16 cellular contexts compared by ENCODE assay signal in genomic region chr18:28088477-28088876, GRCh38.
DNase-seq lines count a peak whose midpoint lies in the region; ATAC-seq, FAIRE-seq and TF ChIP-seq lines count a peak whose summit lies in the region.
"Had no signal": no experiment of that assay in that cellular context is flagged by ENCODE, and none has a peak within 500 bp of the region (broad histone marks: within the 10 kb centered on the region; RNA-seq: fewer than 3 reads in every experiment).

No MANE protein-coding gene starts in this region.

- no peaks in the 10 kb centered on the region for H3K9me3 ChIP-seq in A549
- H3K9me3 ChIP-seq in H9 (ENCODE audit: control insufficient read depth, low read depth, low read length): no peaks in the 10 kb centered on the region
- H3K9me3 ChIP-seq in mesenchymal stem cell (ENCODE audit: control insufficient read depth, low read length): no peaks in the 10 kb centered on the region

- no peak overlapping the region for H4K5ac ChIP-seq in H9 (ENCODE audit: insufficient read length, low read depth, low read length)

- no peak overlapping the region for H3K18ac ChIP-seq in H9 (ENCODE audit: insufficient read length, low read depth, low read length)
- no peak overlapping the region for H3K18ac ChIP-seq in mesenchymal stem cell (ENCODE audit: low read depth in 1 of 2, low read length in 2 of 2)

- no peaks in the 10 kb centered on the region for H3K36me3 ChIP-seq in mesenchymal stem cell (ENCODE audit: control insufficient read depth in 1 of 2, insufficient read depth in 2 of 2, low read depth in 1 of 2, low read length in 2 of 2)

- H4K91ac ChIP-seq in H9 (ENCODE audit: insufficient read length, low read depth, low read length) (no peak overlapping the region), mesenchymal stem cell (ENCODE audit: low read length) (no peak overlapping the region)

- no peak overlapping the region for H3K27ac Mint-ChIP-seq in H9

- intact Hi-C loops in left ventricle myocardium superior (cut with micrococcal nuclease): no loop called here

- peaks cover 7% of the 10 kb centered on the region; the same call in 1 of the 2 replicates for H3K27me3 ChIP-seq in H9 (ENCODE audit: insufficient read depth, low read length)
- H3K27me3 ChIP-seq in mesenchymal stem cell (ENCODE audit: control insufficient read depth in 1 of 2, insufficient read depth in 1 of 2, low read length in 2 of 2): no peaks in the 10 kb centered on the region

- TF ChIP-seq CTCF in A549 (IDR thresholded peaks at IDR 0.05): no peak
- TF ChIP-seq CTCF in H9 (conservative IDR thresholded peaks at IDR 0.05): no peak

- H3K4me2 ChIP-seq in A549 (peak overlapping the region; percentile 92; the same call in 2 of the 3 replicates), H9 (ENCODE audit: insufficient read depth, insufficient read length, low read length) (no peak overlapping the region), mesenchymal stem cell (ENCODE audit: low read length, poor library complexity, severe bottlenecking) (no peak overlapping the region)

- H3K36me3 Mint-ChIP-seq in H9 (ENCODE audit: insufficient read depth in 1 of 3, low read depth in 3 of 3): no peaks in the 10 kb centered on the region

- no peak overlapping the region for H3T11ph ChIP-seq in H9 (ENCODE audit: low read length)

- 77% methylated on average over 3 of the region's 3 CpGs for WGBS in A549 (ENCODE audit: missing lambda C conversion rate)
- WGBS in H9 (ENCODE audit: extremely low coverage, insufficient read length, low lambda C conversion rate): no CpG with 5 or more reads among the region's 3 CpGs
- 95% methylated on average over 2 of the region's 3 CpGs for WGBS in mesenchymal stem cell

- ATAC-seq in A549 (no peak), left ventricle myocardium superior (peak; percentile 69), GM18907 (IDR thresholded peaks at IDR 0.05; ENCODE audit: unreplicated experiment) (no peak)

- POLR2A ChIA-PET in A549 (lab: Yijun Ruan, JAX): no interaction called here

- no peaks in the 10 kb centered on the region for H3K79me1 ChIP-seq in H9 (ENCODE audit: insufficient read depth, low read depth, low read length, poor library complexity, severe bottlenecking)
- peaks cover 26% of the 10 kb centered on the region for H3K79me1 ChIP-seq in mesenchymal stem cell (replicated peaks; ENCODE audit: low read length, poor library complexity, severe bottlenecking)

- H2BK5ac ChIP-seq in H9 (ENCODE audit: insufficient read length, low read length) (no peak overlapping the region), mesenchymal stem cell (ENCODE audit: low read depth, low read length, poor library complexity, severe bottlenecking) (no peak overlapping the region)

- no peaks in the 10 kb centered on the region for H4K20me1 ChIP-seq in H9 (ENCODE audit: control insufficient read depth, insufficient read depth, insufficient read length)

- H2BK120ac ChIP-seq in H9 (ENCODE audit: low read depth, low read length, poor library complexity, severe bottlenecking) (no peak overlapping the region), mesenchymal stem cell (ENCODE audit: low read depth, low read length) (no peak overlapping the region)

- H3K4me1 Mint-ChIP-seq in H9: peaks cover 38 to 41% of the 10 kb centered on the region in 2 experiments

- H3K4me3 ChIP-seq in A549 (no peak overlapping the region), mesenchymal stem cell (ENCODE audit: insufficient read depth in 1 of 2, low read depth in 1 of 2, low read length in 2 of 2) (no peak overlapping the region)
- H3K4me3 ChIP-seq: GM23248 had no signal

- H2BK15ac ChIP-seq in H9 (ENCODE audit: low read depth, low read length) (no peak overlapping the region), mesenchymal stem cell (ENCODE audit: low read depth, poor library complexity, severe bottlenecking) (no peak overlapping the region)

- H2AK5ac ChIP-seq in H9 (ENCODE audit: insufficient read length, low read length) (no peak overlapping the region), mesenchymal stem cell (ENCODE audit: low read length, severe bottlenecking) (no peak overlapping the region)

- peak overlapping the region; percentile 67; a peak in 4 of 6 replicates for H3K27ac ChIP-seq in A549
- H3K27ac ChIP-seq in H9 (ENCODE audit: insufficient read length, low read depth, low read length): no peak overlapping the region
- no peak overlapping the region for H3K27ac ChIP-seq in mesenchymal stem cell (ENCODE audit: low read length, poor library complexity, severe bottlenecking)

- H3K4me3 Mint-ChIP-seq in H9: no peak overlapping the region; a peak in 1 of 5 replicates

- FAIRE-seq in A549 (lab: Jason Lieb, UNC) (no peak), GM19239 (lab: Jason Lieb, UNC) (no peak)
- FAIRE-seq: G401.6, GM12892 had no signal

- no peak for TF ChIP-seq EP300 in A549 (IDR thresholded peaks at IDR 0.05)

- no peaks in the 10 kb centered on the region for H3K79me2 ChIP-seq in H9 (ENCODE audit: insufficient read depth, low read length)

- no peak for TF ChIP-seq POLR2A in A549 (IDR thresholded peaks at IDR 0.05; ENCODE audit: low read length)

- CTCF ChIA-PET in A549 (lab: Yijun Ruan, JAX): no interaction called here

- H3K9me3 Mint-ChIP-seq in H9: no peaks in the 10 kb centered on the region

- no peak for TF ChIP-seq RAD21 in A549 (conservative IDR thresholded peaks at IDR 0.05 in 1 of 2, IDR thresholded peaks at IDR 0.05 in 1 of 2)

- no peak overlapping the region for H3K56ac ChIP-seq in H9 (ENCODE audit: insufficient read length, low read depth, low read length)

- no peak overlapping the region for H3K14ac ChIP-seq in H9 (ENCODE audit: insufficient read depth, low read length)
- no peak overlapping the region for H3K14ac ChIP-seq in mesenchymal stem cell (ENCODE audit: low read length in 2 of 2)

- H2AFZ ChIP-seq in H9 (ENCODE audit: low read length) (no peak overlapping the region), mesenchymal stem cell (ENCODE audit: low read depth, low read length) (no peak overlapping the region)
- H2AFZ ChIP-seq: GM23248 had no signal

- H3K23ac ChIP-seq in H9 (ENCODE audit: insufficient read length, low read depth, low read length) (no peak overlapping the region), mesenchymal stem cell (ENCODE audit: low read length in 2 of 2) (no peak overlapping the region)

- H3K4ac ChIP-seq in H9 (ENCODE audit: low read depth, low read length) (no peak overlapping the region), mesenchymal stem cell (ENCODE audit: low read depth in 1 of 2, low read length in 2 of 2) (no peak overlapping the region)

- H4K8ac ChIP-seq in H9 (replicated peaks; ENCODE audit: insufficient read length, low read depth, low read length): no peak overlapping the region
- peak overlapping the region; percentile 57 for H4K8ac ChIP-seq in mesenchymal stem cell (ENCODE audit: low read length)

- H2BK12ac ChIP-seq in H9 (ENCODE audit: insufficient read length, low read depth, low read length): no peak overlapping the region
- H2BK12ac ChIP-seq in mesenchymal stem cell (ENCODE audit: low read length in 2 of 2): no peak overlapping the region

- no peak overlapping the region for H2BK20ac ChIP-seq in H9 (ENCODE audit: low read depth, low read length, poor library complexity, severe bottlenecking)

- H3K4me1 ChIP-seq in A549: peaks cover 75% of the 10 kb centered on the region
- peaks cover 10% of the 10 kb centered on the region for H3K4me1 ChIP-seq in H9 (ENCODE audit: insufficient read depth, low read length)
- H3K4me1 ChIP-seq in mesenchymal stem cell (ENCODE audit: control insufficient read depth, insufficient read depth, low read depth, low read length): peaks cover 4% of the 10 kb centered on the region

- DNase-seq in A549 (ENCODE audit: low read depth in 1 of 2, low spot score in 1 of 2) (no peak), H9 (peak; percentile 71), left ventricle myocardium superior (no peak), mesenchymal stem cell (no peak), HK-2 (ENCODE audit: unreplicated experiment) (no peak), activated T-cell treated with anti-CD3 and anti-CD28 coated beads for 4 hours (no peak), GM19239 (ENCODE audit: insufficient read length, low spot score) (no peak)
- DNase-seq: AML-193, GM23248, NCI-H1417, NCI-H1930, NCI-H510A treated with DMSO at 0.1 percent for 48 hours, SIG-M5 had no signal

- H3K27me3 Mint-ChIP-seq in H9 (ENCODE audit: low read depth): peaks cover 55% of the 10 kb centered on the region

- H3K23me2 ChIP-seq in H9 (ENCODE audit: insufficient read length, low read depth, low read length, poor library complexity, severe bottlenecking): no peaks in the 10 kb centered on the region

- H3K9ac ChIP-seq in H9 (ENCODE audit: extremely low read depth, insufficient read length, low read length): no peak overlapping the region
- no peak overlapping the region for H3K9ac ChIP-seq in mesenchymal stem cell (ENCODE audit: low read length)
- H3K9ac ChIP-seq: GM23248 had no signal

TF ChIP-seq in A549, 52 proteins besides CTCF, POLR2A, EP300 and RAD21 (continues in another document):
- TF ChIP-seq BHLHE40 (IDR thresholded peaks at IDR 0.05; ENCODE audit: low read depth, low read length) (no peak), HOXB5 (CRISPR knock-in tag; IDR thresholded peaks at IDR 0.05) (no peak), CHD2 (IDR thresholded peaks at IDR 0.05; ENCODE audit: low read length, partially characterized antibody) (no peak), KDM5A (IDR thresholded peaks at IDR 0.05) (no peak), BCL3 (IDR thresholded peaks at IDR 0.05) (no peak), TP53 (CRISPR knock-in tag; IDR thresholded peaks at IDR 0.05) (no peak), NFE2L2 (conservative IDR thresholded peaks at IDR 0.05; ENCODE audit: low read length) (no peak), JUNB (IDR thresholded peaks at IDR 0.05) (no peak), RARB (CRISPR knock-in tag; IDR thresholded peaks at IDR 0.05) (no peak), ATOH8 (CRISPR knock-in tag; IDR thresholded peaks at IDR 0.05; ENCODE audit: low read depth) (no peak), SMC3 (IDR thresholded peaks at IDR 0.05) (no peak), ESRRA (IDR thresholded peaks at IDR 0.05; ENCODE audit: borderline replicate concordance, low read length) (no peak)

Comparison
In these comparisons a context has a peak if more than half of its experiments do, and no peak if none do; other contexts are left out.
1. H3K27ac ChIP-seq: peak in A549 (2 of 2); none in H9 (single experiment) and mesenchymal stem cell (single experiment).